In the genomic region with DNA sequence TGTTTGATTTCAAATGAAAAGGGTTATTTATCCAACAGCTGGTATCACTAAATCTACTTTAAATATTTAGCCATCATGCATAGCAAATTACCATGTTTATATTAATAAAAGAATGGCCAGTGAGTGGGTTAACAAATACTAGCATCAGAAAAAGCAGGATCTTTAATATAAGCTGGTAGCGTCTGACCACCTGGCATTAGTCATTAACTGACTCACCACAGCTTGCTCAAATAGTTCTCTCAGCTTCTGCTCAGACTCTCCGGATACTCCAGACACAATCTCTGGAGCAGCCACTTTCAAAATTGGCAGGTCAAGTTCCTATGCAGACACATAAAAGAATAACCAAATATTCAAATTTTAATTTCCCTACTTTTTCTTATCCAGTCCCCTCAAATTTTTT, we compare ENCODE assay signal across 15 cellular contexts. TPM values are rescaled to one million over a fixed set of nuclear protein-coding genes. Genes with fewer than 3 reads are reported as not detected.
DNase-seq lines count a peak whose midpoint lies in the region; FAIRE-seq and TF ChIP-seq lines count a peak whose summit lies in the region.
"Had no signal": no experiment of that assay in that cellular context is flagged by ENCODE, and none has a peak within 500 bp of the region (broad histone marks: within the 10 kb centered on the region; RNA-seq: fewer than 3 reads in every experiment).

No MANE protein-coding gene starts in this region.

- no peak for TF ChIP-seq EP300 in ovary (IDR thresholded peaks at IDR 0.05)

- no peak for TF ChIP-seq POLR2A in ovary (IDR thresholded peaks at IDR 0.05)

- DNase-seq in AG08395 (ENCODE audit: low spot score) (peak; percentile 63), HTR-8/SVneo (ENCODE audit: insufficient read length, low spot score) (peak; percentile 68), amniotic stem cell (lab: John Stamatoyannopoulos, UW) (peak; percentile 30), iris pigment epithelial cell (ENCODE audit: low read depth) (peak; percentile 94), right atrium auricular region (ENCODE audit: low spot score) (no peak), ovary (no peak), hippocampal formation (lab: John Stamatoyannopoulos, UW) (no peak), NCI-H524 (lab: John Stamatoyannopoulos, UW) (no peak)
- DNase-seq: activated CD4-positive, alpha-beta T cell treated with anti-CD3 and anti-CD28 coated beads for 1 hour; CD4-positive, CD25-positive, alpha-beta regulatory T cell; effector CD4-positive, alpha-beta T cell; left colon; NCI-H2171 had no signal

- H3K9me3 ChIP-seq in right atrium auricular region = no peaks in the 10 kb centered on the region
- H3K9me3 ChIP-seq in ovary = no peaks in the 10 kb centered on the region
- H3K9me3 ChIP-seq: neutrophil, thoracic aorta had no signal

- H3K36me3 ChIP-seq in right atrium auricular region (peaks cover 76% of the 10 kb centered on the region), ovary (no peaks in the 10 kb centered on the region)

- WGBS in ovary, 3 donors = 42 to 52% (median 52%) methylated on average over 2 of the region's 2 CpGs

- no peak for FAIRE-seq in HTR-8/SVneo (lab: Jason Lieb, UNC)

- H3K4me1 ChIP-seq in right atrium auricular region (no peaks in the 10 kb centered on the region), ovary (ENCODE audit: insufficient read depth) (no peaks in the 10 kb centered on the region)

- intact Hi-C loops in ovary (cut with DNase I) = no loop called here

- no peak overlapping the region for H3K27ac ChIP-seq in right atrium auricular region
- H3K27ac ChIP-seq in ovary = no peak overlapping the region
- H3K27ac ChIP-seq: neutrophil, thoracic aorta had no signal

- TF ChIP-seq CTCF in right atrium auricular region (IDR thresholded peaks at IDR 0.05) = no peak
- no peak for TF ChIP-seq CTCF in ovary (IDR thresholded peaks at IDR 0.05)

- H3K27me3 ChIP-seq in right atrium auricular region (no peaks in the 10 kb centered on the region), ovary (no peaks in the 10 kb centered on the region)
- H3K27me3 ChIP-seq: neutrophil had no signal

- H3K4me3 ChIP-seq in right atrium auricular region = no peak overlapping the region
- no peak overlapping the region for H3K4me3 ChIP-seq in ovary
- H3K4me3 ChIP-seq: thoracic aorta had no signal

RNA-seq across cellular contexts. Expression of a gene that starts 29.6 kb away (rescaled TPM):
- 1 to 10 TPM; 7.5 to 8.3 TPM for total RNA-seq in right atrium auricular region
- 10 to 100 TPM; 19.0 to 31.9 (median 23.4) TPM for total RNA-seq in ovary
- 10 to 100 TPM; 15.4 to 26.2 TPM for polyA plus RNA-seq in ovary

RNA-seq across cellular contexts. Expression of a gene that starts 56.3 kb away (rescaled TPM):
- total RNA-seq in right atrium auricular region = 10 to 100 TPM; 18.2 to 22.4 TPM
- total RNA-seq in ovary = 10 to 100 TPM; 24.6 to 51.8 (median 36.0) TPM
- polyA plus RNA-seq in ovary = 10 to 100 TPM; 37.5 to 51.7 TPM

Comparison
In these comparisons a context has a peak if more than half of its experiments do, and no peak if none do; other contexts are left out.
1. DNase-seq: peak in AG08395 (single experiment), HTR-8/SVneo (single experiment), amniotic stem cell (single experiment) and iris pigment epithelial cell (single experiment); none in right atrium auricular region (single experiment), ovary (0 of 5), hippocampal formation (0 of 2) and NCI-H524 (0 of 2).